18 cellular contexts compared by ENCODE assay signal in the genomic region with DNA sequence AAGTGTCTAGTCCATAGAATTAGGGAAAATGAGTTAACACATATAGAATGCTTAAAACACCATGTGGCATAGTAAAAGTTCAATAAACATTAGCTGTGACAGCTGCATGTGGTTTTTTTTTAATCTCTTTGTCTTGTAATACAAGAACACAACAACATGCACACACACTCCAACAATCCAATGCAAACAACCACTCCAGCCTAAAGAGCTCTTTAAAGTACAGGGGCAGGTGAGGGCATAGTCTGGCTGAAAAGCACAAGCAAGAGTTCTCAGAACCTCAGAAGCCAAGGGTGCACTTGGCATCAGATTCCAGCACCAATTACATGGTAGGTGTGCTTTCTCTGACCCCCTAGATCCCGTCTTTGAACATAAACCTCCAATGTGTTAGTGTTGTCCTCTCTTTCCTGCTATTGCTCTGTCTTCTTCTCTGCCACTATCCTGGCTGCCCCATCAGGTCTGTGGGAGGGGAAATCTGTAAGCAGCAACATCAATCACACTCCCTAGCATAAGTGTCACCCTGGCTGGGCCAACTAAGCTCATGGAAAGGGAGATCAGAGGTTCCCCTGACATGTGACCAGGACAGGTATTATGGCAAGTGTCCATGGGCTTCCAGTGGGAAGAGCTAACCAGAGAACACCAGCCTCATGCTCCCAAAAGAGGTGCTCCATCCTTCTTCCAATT.
DNase-seq lines count a peak whose midpoint lies in the region; ATAC-seq and TF ChIP-seq lines count a peak whose summit lies in the region.
"Had no signal": no experiment of that assay in that cellular context is flagged by ENCODE, and none has a peak within 500 bp of the region (broad histone marks: within the 10 kb centered on the region; RNA-seq: fewer than 3 reads in every experiment).

No MANE protein-coding gene starts in this region.

- POLR2A ChIA-PET in WTC11 (lab: Charles Lee) = no interaction called here

- no peak overlapping the region for H2AFZ ChIP-seq in GM23248

- H3K36me3 ChIP-seq in WERI-Rb-1 = no peaks in the 10 kb centered on the region
- H3K36me3 ChIP-seq in upper lobe of left lung = no peaks in the 10 kb centered on the region
- no peaks in the 10 kb centered on the region for H3K36me3 ChIP-seq in GM23248 (ENCODE audit: low read depth)
- H3K36me3 ChIP-seq: transverse colon had no signal

- H3K4me1 Mint-ChIP-seq in WTC11 = peaks cover 31% of the 10 kb centered on the region
- H3K4me1 Mint-ChIP-seq: activated CD8-positive, alpha-beta memory T cell treated with anti-CD3 and anti-CD28 coated beads, Interleukin-2, amount 10 ng/mL, durations not matched to agents 7 days and 5 days; stimulated activated memory B cell treated with anti-CD40 and anti-IgM and Interleukin-4, amounts not matched to agents 10 μg/mL and 1 μg/mL and 100 μg/mL, for 72 hours had no signal

- H3K36me3 Mint-ChIP-seq in WTC11 = no peaks in the 10 kb centered on the region
- H3K36me3 Mint-ChIP-seq: activated CD8-positive, alpha-beta memory T cell treated with anti-CD3 and anti-CD28 coated beads, Interleukin-2, amount 10 ng/mL, durations not matched to agents 7 days and 5 days; CD14-positive monocyte; naive thymus-derived CD4-positive, alpha-beta T cell; stimulated activated memory B cell treated with anti-CD40 and anti-IgM and Interleukin-4, amounts not matched to agents 10 μg/mL and 1 μg/mL and 100 μg/mL, for 72 hours had no signal

- no peak for TF ChIP-seq EP300 in upper lobe of left lung (IDR thresholded peaks at IDR 0.05)

- ATAC-seq in upper lobe of left lung (ENCODE audit: low FRiP score in 2 of 2) (peak; percentile 39 to 71), GM21515 (IDR thresholded peaks at IDR 0.05; ENCODE audit: unreplicated experiment) (no peak), WTC11 (no peak)
- ATAC-seq: activated CD8-positive, alpha-beta memory T cell treated with anti-CD3 and anti-CD28 coated beads, Interleukin-2, amount 10 ng/mL, durations not matched to agents 7 days and 5 days; naive thymus-derived CD4-positive, alpha-beta T cell; stimulated activated memory B cell treated with anti-CD40 and anti-IgM and Interleukin-4, amounts not matched to agents 10 μg/mL and 1 μg/mL and 100 μg/mL, for 72 hours had no signal

- H3K79me2 ChIP-seq in GM23248 (ENCODE audit: insufficient read depth) = no peaks in the 10 kb centered on the region

- H3K4me2 ChIP-seq in GM23248 (ENCODE audit: unreplicated experiment) = no peak overlapping the region

- no peak overlapping the region for H3K27ac Mint-ChIP-seq in WTC11
- H3K27ac Mint-ChIP-seq: activated CD8-positive, alpha-beta memory T cell treated with anti-CD3 and anti-CD28 coated beads, Interleukin-2, amount 10 ng/mL, durations not matched to agents 7 days and 5 days; progenitor cell of endocrine pancreas; stimulated activated memory B cell treated with anti-CD40 and anti-IgM and Interleukin-4, amounts not matched to agents 10 μg/mL and 1 μg/mL and 100 μg/mL, for 72 hours; T-helper 1 cell treated with Interleukin-12 subunit alpha and Interleukin-12 subunit beta and Interleukin-4 antibody, amounts not matched to agents 30 μg/mL and 1 μg/mL, for 36 hours had no signal

- H3K4me3 ChIP-seq in WERI-Rb-1 (ENCODE audit: low read depth, low read length) (no peak overlapping the region), upper lobe of left lung (no peak overlapping the region), GM23248 (no peak overlapping the region)
- H3K4me3 ChIP-seq: transverse colon had no signal

- H3K9me3 ChIP-seq in WERI-Rb-1 (ENCODE audit: severe bottlenecking) (no peaks in the 10 kb centered on the region), upper lobe of left lung (no peaks in the 10 kb centered on the region), GM23248 (ENCODE audit: low read depth) (no peaks in the 10 kb centered on the region)
- H3K9me3 ChIP-seq: transverse colon had no signal

- no peak overlapping the region for H3K27ac ChIP-seq in WERI-Rb-1
- no peak overlapping the region for H3K27ac ChIP-seq in upper lobe of left lung
- no peak overlapping the region for H3K27ac ChIP-seq in GM23248
- H3K27ac ChIP-seq: transverse colon had no signal

- no peak overlapping the region for H3K9ac ChIP-seq in GM23248

- no peaks in the 10 kb centered on the region for H3K9me3 Mint-ChIP-seq in WTC11
- H3K9me3 Mint-ChIP-seq: stimulated activated memory B cell treated with anti-CD40 and anti-IgM and Interleukin-4, amounts not matched to agents 10 μg/mL and 1 μg/mL and 100 μg/mL, for 72 hours; T-helper 1 cell treated with Interleukin-12 subunit alpha and Interleukin-12 subunit beta and Interleukin-4 antibody, amounts not matched to agents 30 μg/mL and 1 μg/mL, for 36 hours had no signal

- H3K4me1 ChIP-seq in upper lobe of left lung (peaks cover 0 to 14% (median 9%) of the 10 kb centered on the region in 4 donors), GM23248 (ENCODE audit: insufficient read depth) (no peaks in the 10 kb centered on the region)

- H4K20me1 ChIP-seq in GM23248 (ENCODE audit: insufficient read depth) = no peaks in the 10 kb centered on the region

- H3K27me3 ChIP-seq in WERI-Rb-1 (ENCODE audit: insufficient read depth, low read depth, severe bottlenecking) (peaks cover 8% of the 10 kb centered on the region), upper lobe of left lung (peaks cover 0 to 6% (median 0%) of the 10 kb centered on the region in 4 donors), GM23248 (replicated peaks; ENCODE audit: insufficient read depth) (peaks cover 3% of the 10 kb centered on the region; the same call in 1 of the 2 replicates)

- H3K27me3 Mint-ChIP-seq in WTC11 (ENCODE audit: low read depth) = no peaks in the 10 kb centered on the region

- CTCF ChIA-PET in WTC11 (lab: Charles Lee) = interaction anchor here (0.7 to 4.1 kb wide), 10 partner anchors 10 to 518 kb away, joined by 3 to 29 read pairs (median 4); no protein-coding TSS in a partner anchor

- H3K4me3 Mint-ChIP-seq in WTC11 = no peak overlapping the region
- H3K4me3 Mint-ChIP-seq: activated CD8-positive, alpha-beta memory T cell treated with anti-CD3 and anti-CD28 coated beads, Interleukin-2, amount 10 ng/mL, durations not matched to agents 7 days and 5 days; CD14-positive monocyte; naive thymus-derived CD4-positive, alpha-beta T cell; stimulated activated memory B cell treated with anti-CD40 and anti-IgM and Interleukin-4, amounts not matched to agents 10 μg/mL and 1 μg/mL and 100 μg/mL, for 72 hours; T-helper 1 cell treated with Interleukin-12 subunit alpha and Interleukin-12 subunit beta and Interleukin-4 antibody, amounts not matched to agents 30 μg/mL and 1 μg/mL, for 36 hours had no signal

- 24 to 33% methylated on average over 1 of the region's 1 CpG for WGBS in upper lobe of left lung, 2 donors
- WGBS in GM23248 (ENCODE audit: low coverage in 1 of 2, low lambda C conversion rate in 2 of 2, missing lambda C conversion rate in 2 of 2), 2 experiments = 0% methylated on average over 1 of the region's 1 CpG

- peak; percentile 24 for DNase-seq in NCI-H82 (lab: John Stamatoyannopoulos, UW)
- no peak for DNase-seq in NCI-H82 treated with DMSO at 0.1 percent for 48 hours (lab: John Stamatoyannopoulos, UW; ENCODE audit: unreplicated experiment)
- DNase-seq in NCI-H2107 treated with DMSO at 0.1 percent for 48 hours (lab: John Stamatoyannopoulos, UW; ENCODE audit: unreplicated experiment) = peak; percentile 100
- DNase-seq in WERI-Rb-1 = peak; percentile 68
- no peak for DNase-seq in upper lobe of left lung
- no peak for DNase-seq in WTC11 (ENCODE audit: low spot score)
- no peak for DNase-seq in GM23248
- DNase-seq: activated CD8-positive, alpha-beta memory T cell treated with anti-CD3 and anti-CD28 coated beads, Interleukin-2, amount 10 ng/mL, durations not matched to agents 7 days and 5 days; activated effector memory CD4-positive, alpha-beta T cell treated with anti-CD3 and anti-CD28 coated beads, Interleukin-2, amount 50 U/mL, for 16 hours; amniotic stem cell; cerebellar nuclear complex; naive thymus-derived CD4-positive, alpha-beta T cell; transverse colon had no signal

- no peaks in the 10 kb centered on the region for H3K9me2 ChIP-seq in GM23248 (ENCODE audit: insufficient read depth)

- TF ChIP-seq CTCF in WERI-Rb-1 (IDR thresholded peaks at IDR 0.05; ENCODE audit: low read depth, low read length) (no peak), upper lobe of left lung (IDR thresholded peaks at IDR 0.05) (no peak), WTC11 (IDR thresholded peaks at IDR 0.05) (no peak)

- no peak for TF ChIP-seq POLR2A in upper lobe of left lung (IDR thresholded peaks at IDR 0.05)

- in situ Hi-C loops in GM23248 (cut with MboI) = no loop called here

- no peaks in the 10 kb centered on the region for H3F3A ChIP-seq in GM23248 (ENCODE audit: insufficient read depth)

TF ChIP-seq in WTC11, 78 proteins besides CTCF, POLR2A, EP300 and RAD21 (continues in another document):
- TF ChIP-seq, protein P1, sequence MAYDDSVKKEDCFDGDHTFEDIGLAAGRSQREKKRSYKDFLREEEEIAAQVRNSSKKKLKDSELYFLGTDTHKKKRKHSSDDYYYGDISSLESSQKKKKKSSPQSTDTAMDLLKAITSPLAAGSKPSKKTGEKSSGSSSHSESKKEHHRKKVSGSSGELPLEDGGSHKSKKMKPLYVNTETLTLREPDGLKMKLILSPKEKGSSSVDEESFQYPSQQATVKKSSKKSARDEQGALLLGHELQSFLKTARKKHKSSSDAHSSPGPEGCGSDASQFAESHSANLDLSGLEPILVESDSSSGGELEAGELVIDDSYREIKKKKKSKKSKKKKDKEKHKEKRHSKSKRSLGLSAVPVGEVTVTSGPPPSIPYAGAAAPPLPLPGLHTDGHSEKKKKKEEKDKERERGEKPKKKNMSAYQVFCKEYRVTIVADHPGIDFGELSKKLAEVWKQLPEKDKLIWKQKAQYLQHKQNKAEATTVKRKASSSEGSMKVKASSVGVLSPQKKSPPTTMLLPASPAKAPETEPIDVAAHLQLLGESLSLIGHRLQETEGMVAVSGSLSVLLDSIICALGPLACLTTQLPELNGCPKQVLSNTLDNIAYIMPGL (CRISPR knock-in tag; IDR thresholded peaks at IDR 0.05) = no peak
- TF ChIP-seq HMGA2 (CRISPR knock-in tag; IDR thresholded peaks at IDR 0.05) (no peak), SMAD4 (CRISPR knock-in tag; IDR thresholded peaks at IDR 0.05) (no peak), FOXK1 (CRISPR knock-in tag; IDR thresholded peaks at IDR 0.05) (no peak), SOX15 (CRISPR knock-in tag; IDR thresholded peaks at IDR 0.05) (no peak)
- TF ChIP-seq, protein P2, sequence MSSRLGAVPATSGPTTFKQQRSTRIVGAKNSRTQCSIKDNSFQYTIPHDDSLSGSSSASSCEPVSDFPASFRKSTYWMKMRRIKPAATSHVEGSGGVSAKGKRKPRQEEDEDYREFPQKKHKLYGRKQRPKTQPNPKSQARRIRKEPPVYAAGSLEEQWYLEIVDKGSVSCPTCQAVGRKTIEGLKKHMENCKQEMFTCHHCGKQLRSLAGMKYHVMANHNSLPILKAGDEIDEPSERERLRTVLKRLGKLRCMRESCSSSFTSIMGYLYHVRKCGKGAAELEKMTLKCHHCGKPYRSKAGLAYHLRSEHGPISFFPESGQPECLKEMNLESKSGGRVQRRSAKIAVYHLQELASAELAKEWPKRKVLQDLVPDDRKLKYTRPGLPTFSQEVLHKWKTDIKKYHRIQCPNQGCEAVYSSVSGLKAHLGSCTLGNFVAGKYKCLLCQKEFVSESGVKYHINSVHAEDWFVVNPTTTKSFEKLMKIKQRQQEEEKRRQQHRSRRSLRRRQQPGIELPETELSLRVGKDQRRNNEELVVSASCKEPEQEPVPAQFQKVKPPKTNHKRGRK (CRISPR knock-in tag; IDR thresholded peaks at IDR 0.05; ENCODE audit: borderline replicate concordance) = no peak

Comparison
In these comparisons a context has a peak if more than half of its experiments do, and no peak if none do; other contexts are left out.
1. DNase-seq: peak in NCI-H82 (single experiment), NCI-H2107 treated with DMSO at 0.1 percent for 48 hours (single experiment) and WERI-Rb-1 (single experiment); none in NCI-H82 treated with DMSO at 0.1 percent for 48 hours (single experiment), upper lobe of left lung (0 of 2), WTC11 (single experiment) and GM23248 (single experiment).
2. ATAC-seq: peak in upper lobe of left lung (2 of 2); none in GM21515 (single experiment) and WTC11 (single experiment).